16 cellular contexts compared by ENCODE assay signal in the genomic region with DNA sequence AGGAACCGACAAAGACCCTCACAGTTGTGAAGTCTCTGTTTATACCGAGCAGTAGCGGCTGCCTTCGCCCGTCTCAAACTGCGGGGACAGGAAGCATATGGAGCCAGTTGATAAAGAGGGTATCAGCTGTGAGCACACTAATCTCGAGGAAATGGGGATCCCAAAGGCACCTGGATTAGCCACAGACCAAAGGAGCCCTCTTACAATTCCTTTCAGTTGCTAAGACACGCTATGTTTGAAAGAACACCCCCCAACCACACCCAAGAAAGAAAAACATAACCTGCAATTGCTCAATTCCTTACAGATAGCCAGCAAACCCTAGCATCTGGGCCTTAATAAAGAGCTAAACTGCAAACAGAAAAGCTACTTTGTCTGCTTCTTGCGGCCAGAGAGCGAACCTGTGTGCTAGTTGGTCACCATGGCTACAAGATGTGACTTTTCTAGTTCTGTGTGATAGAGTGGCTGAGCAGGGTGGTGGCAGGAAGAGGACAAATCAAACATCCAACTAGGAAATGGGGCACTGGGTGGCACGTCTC. TPM values are rescaled to one million over a fixed set of nuclear protein-coding genes. Genes with fewer than 3 reads are reported as not detected.
DNase-seq lines count a peak whose midpoint lies in the region; ATAC-seq and TF ChIP-seq lines count a peak whose summit lies in the region.
"Had no signal": no experiment of that assay in that cellular context is flagged by ENCODE, and none has a peak within 500 bp of the region (broad histone marks: within the 10 kb centered on the region; RNA-seq: fewer than 3 reads in every experiment).

No MANE protein-coding gene starts in this region.

- no peaks in the 10 kb centered on the region for H3K27me3 Mint-ChIP-seq in activated naive CD4-positive, alpha-beta T cell treated with anti-CD3 and anti-CD28 coated beads, Interleukin-2, amount 50 U/mL, for 24 hours
- H3K27me3 Mint-ChIP-seq in activated T-helper 17 cell treated with anti-CD3 and anti-CD28 coated beads, Interleukin-2, amount 50 U/mL, for 72 hours = no peaks in the 10 kb centered on the region
- H3K27me3 Mint-ChIP-seq in immature natural killer cell (ENCODE audit: low read depth in 3 of 3) = peaks cover 0 to 6% (median 3%) of the 10 kb centered on the region in 3 donors

- no peaks in the 10 kb centered on the region for H3K36me3 ChIP-seq in thyroid gland
- H3K36me3 ChIP-seq: ascending aorta had no signal

- no peak for DNase-seq in activated naive CD4-positive, alpha-beta T cell treated with Interleukin-2 at 50 U/mL for 16 hours
- DNase-seq in immature natural killer cell (no peak), thyroid gland (peak; percentile 36 to 46), Right ventricle myocardium superior (no peak)
- DNase-seq: effector CD8-positive, alpha-beta T cell; GDM1; hippocampal formation; NCI-H510A treated with DMSO at 0.1 percent for 48 hours had no signal

- TF ChIP-seq CTCF in thyroid gland (IDR thresholded peaks at IDR 0.05) = no peak

- peaks cover 9 to 33% of the 10 kb centered on the region in 2 donors for H3K4me1 ChIP-seq in thyroid gland
- H3K4me1 ChIP-seq: ascending aorta had no signal

- no peak for ATAC-seq in activated T-helper 17 cell treated with anti-CD3 and anti-CD28 coated beads, Interleukin-2, amount 50 U/mL, for 72 hours (replicated peaks)
- ATAC-seq in GM18907 (IDR thresholded peaks at IDR 0.05; ENCODE audit: unreplicated experiment) (no peak), HG03045 (IDR thresholded peaks at IDR 0.05; ENCODE audit: unreplicated experiment) (no peak), Right ventricle myocardium superior (ENCODE audit: poor library complexity) (no peak)
- ATAC-seq: sciatic nerve had no signal

- 40 to 45% methylated on average over 11 of the region's 11 CpGs for WGBS in thyroid gland, 2 donors

- peaks cover 88% of the 10 kb centered on the region for H3K4me1 Mint-ChIP-seq in activated naive CD4-positive, alpha-beta T cell treated with anti-CD3 and anti-CD28 coated beads, Interleukin-2, amount 50 U/mL, for 24 hours
- H3K4me1 Mint-ChIP-seq in activated T-helper 17 cell treated with anti-CD3 and anti-CD28 coated beads, Interleukin-2, amount 50 U/mL, for 72 hours = peaks cover 37% of the 10 kb centered on the region
- H3K4me1 Mint-ChIP-seq in immature natural killer cell = peaks cover 34 to 41% of the 10 kb centered on the region in 2 donors

- no peaks in the 10 kb centered on the region for H3K9me3 ChIP-seq in thyroid gland
- H3K9me3 ChIP-seq: ascending aorta had no signal

- intact Hi-C loops in thyroid gland (cut with DNase I) = no loop called here
- intact Hi-C loops in Right ventricle myocardium superior (cut with DNase I) = no loop called here

- no peaks in the 10 kb centered on the region for H3K27me3 ChIP-seq in thyroid gland
- H3K27me3 ChIP-seq: ascending aorta had no signal

- no peaks in the 10 kb centered on the region for H3K9me3 Mint-ChIP-seq in activated naive CD4-positive, alpha-beta T cell treated with anti-CD3 and anti-CD28 coated beads, Interleukin-2, amount 50 U/mL, for 24 hours
- H3K9me3 Mint-ChIP-seq in activated T-helper 17 cell treated with anti-CD3 and anti-CD28 coated beads, Interleukin-2, amount 50 U/mL, for 72 hours = no peaks in the 10 kb centered on the region
- H3K9me3 Mint-ChIP-seq in immature natural killer cell = no peaks in the 10 kb centered on the region

- H3K4me3 Mint-ChIP-seq in activated naive CD4-positive, alpha-beta T cell treated with anti-CD3 and anti-CD28 coated beads, Interleukin-2, amount 50 U/mL, for 24 hours = peak overlapping the region; percentile 16
- H3K4me3 Mint-ChIP-seq in activated T-helper 17 cell treated with anti-CD3 and anti-CD28 coated beads, Interleukin-2, amount 50 U/mL, for 72 hours = no peak overlapping the region
- no peak overlapping the region for H3K4me3 Mint-ChIP-seq in immature natural killer cell

- H3K4me3 ChIP-seq in thyroid gland (replicated peaks in 1 of 3) = no peak overlapping the region
- H3K4me3 ChIP-seq: ascending aorta had no signal

- no peak for TF ChIP-seq POLR2A in thyroid gland (IDR thresholded peaks at IDR 0.05)

- H3K36me3 Mint-ChIP-seq in activated naive CD4-positive, alpha-beta T cell treated with anti-CD3 and anti-CD28 coated beads, Interleukin-2, amount 50 U/mL, for 24 hours = no peaks in the 10 kb centered on the region
- peaks cover 5% of the 10 kb centered on the region for H3K36me3 Mint-ChIP-seq in activated T-helper 17 cell treated with anti-CD3 and anti-CD28 coated beads, Interleukin-2, amount 50 U/mL, for 72 hours (ENCODE audit: low read depth)
- no peaks in the 10 kb centered on the region for H3K36me3 Mint-ChIP-seq in immature natural killer cell

- peak overlapping the region; percentile 84 for H3K27ac Mint-ChIP-seq in activated naive CD4-positive, alpha-beta T cell treated with anti-CD3 and anti-CD28 coated beads, Interleukin-2, amount 50 U/mL, for 24 hours
- peak overlapping the region; percentile 50 for H3K27ac Mint-ChIP-seq in activated T-helper 17 cell treated with anti-CD3 and anti-CD28 coated beads, Interleukin-2, amount 50 U/mL, for 72 hours
- peak overlapping the region in 5 of 6 donors; percentile 2 to 58 (median 51) for H3K27ac Mint-ChIP-seq in immature natural killer cell

- no peak overlapping the region for H3K27ac ChIP-seq in thyroid gland
- H3K27ac ChIP-seq: ascending aorta had no signal

RNA-seq across cellular contexts. Expression of gene CHRNA9, which starts 23.3 kb away (rescaled TPM):
- not detected for total RNA-seq in activated T-helper 17 cell treated with anti-CD3 and anti-CD28 coated beads, Interleukin-2, amount 50 U/mL, for 72 hours
- not detected for polyA plus RNA-seq in immature natural killer cell
- under 1 TPM in 1 of 4 donors, not detected in 3; 0.11 TPM for total RNA-seq in thyroid gland
- total RNA-seq in Right ventricle myocardium superior = not detected
- total RNA-seq: ascending aorta, mesenteric fat pad, sciatic nerve, SK-MEL-5 had no signal

Comparison
In these comparisons a context has a peak if more than half of its experiments do, and no peak if none do; other contexts are left out.
1. DNase-seq: peak in thyroid gland (2 of 2); none in activated naive CD4-positive, alpha-beta T cell treated with Interleukin-2 at 50 U/mL for 16 hours (single experiment), immature natural killer cell (0 of 3) and Right ventricle myocardium superior (single experiment).
2. Peak in every context shown above with its lines, with median percentiles within 50 percentile points of each other: H3K27ac Mint-ChIP-seq.